In genomic region chr3:182621435-182622240, GRCh38 we compare ENCODE assay signal across 11 cellular contexts.
A peak's percentile ranks its signal among the peaks of the same experiment; 100 is the strongest.
DNase-seq lines count a peak whose midpoint lies in the region; ATAC-seq, FAIRE-seq and TF ChIP-seq lines count a peak whose summit lies in the region.
"Had no signal": no experiment of that assay in that cellular context is flagged by ENCODE, and none has a peak within 500 bp of the region (broad histone marks: within the 10 kb centered on the region; RNA-seq: fewer than 3 reads in every experiment).

No MANE protein-coding gene starts in this region.

- H2BK12ac ChIP-seq in H9 (ENCODE audit: insufficient read length, low read depth, low read length) = no peak overlapping the region

- H2BK120ac ChIP-seq in H9 (ENCODE audit: low read depth, low read length, poor library complexity, severe bottlenecking) = no peak overlapping the region

- intact Hi-C loops in sciatic nerve (cut with DNase I) = no loop called here

- H4K20me1 ChIP-seq in H9 (ENCODE audit: control insufficient read depth, insufficient read depth, insufficient read length) = no peaks in the 10 kb centered on the region

- H3K9ac ChIP-seq in H9 (ENCODE audit: extremely low read depth, insufficient read length, low read length) = no peak overlapping the region

- no peaks in the 10 kb centered on the region for H3K36me3 ChIP-seq in WERI-Rb-1

- no peak overlapping the region for H3K4me2 ChIP-seq in H9 (ENCODE audit: insufficient read depth, insufficient read length, low read length)

- no peaks in the 10 kb centered on the region for H3K79me2 ChIP-seq in H9 (ENCODE audit: insufficient read depth, low read length)

- H2BK15ac ChIP-seq in H9 (ENCODE audit: low read depth, low read length) = no peak overlapping the region

- H3K27me3 ChIP-seq in H9 (ENCODE audit: insufficient read depth, low read length) (no peaks in the 10 kb centered on the region), WERI-Rb-1 (ENCODE audit: insufficient read depth, low read depth, severe bottlenecking) (peaks cover 64% of the 10 kb centered on the region)

- no CpG with 5 or more reads among the region's 4 CpGs for WGBS in H9 (ENCODE audit: extremely low coverage, insufficient read length, low lambda C conversion rate)

- H3K14ac ChIP-seq in H9 (ENCODE audit: insufficient read depth, low read length) = no peak overlapping the region

- H3K27ac Mint-ChIP-seq in H9 = no peak overlapping the region

- H3K9me3 Mint-ChIP-seq in H9 = no peaks in the 10 kb centered on the region; a peak in 2 of 5 replicates

- H3T11ph ChIP-seq in H9 (ENCODE audit: low read length) = no peak overlapping the region

- no peak overlapping the region for H3K4ac ChIP-seq in H9 (ENCODE audit: low read depth, low read length)

- peak; percentile 78 for ATAC-seq in left lobe of liver
- ATAC-seq in HG03196 (IDR thresholded peaks at IDR 0.05; ENCODE audit: unreplicated experiment) = no peak
- ATAC-seq in sciatic nerve = no peak
- no peak for ATAC-seq in GM18519 (IDR thresholded peaks at IDR 0.05; ENCODE audit: low FRiP score, unreplicated experiment)

- no peak overlapping the region for H4K91ac ChIP-seq in H9 (ENCODE audit: insufficient read length, low read depth, low read length)

- H2AFZ ChIP-seq in H9 (ENCODE audit: low read length) = no peak overlapping the region

- H3K4me1 ChIP-seq in H9 (ENCODE audit: insufficient read depth, low read length) = no peaks in the 10 kb centered on the region

- no peak overlapping the region for H2AK5ac ChIP-seq in H9 (ENCODE audit: insufficient read length, low read length)

- H3K23me2 ChIP-seq in H9 (ENCODE audit: insufficient read length, low read depth, low read length, poor library complexity, severe bottlenecking) = no peaks in the 10 kb centered on the region

- no peak overlapping the region for H3K4me3 Mint-ChIP-seq in H9

- no peak overlapping the region for H3K56ac ChIP-seq in H9 (ENCODE audit: insufficient read length, low read depth, low read length)

- no peaks in the 10 kb centered on the region for H3K79me1 ChIP-seq in H9 (ENCODE audit: insufficient read depth, low read depth, low read length, poor library complexity, severe bottlenecking)

- TF ChIP-seq POLR2A in H54 (IDR thresholded peaks at IDR 0.05; ENCODE audit: low read depth, low read length) = no peak

- H3K4me1 Mint-ChIP-seq in H9 = peaks cover 27 to 38% of the 10 kb centered on the region in 2 experiments

- H3K27ac ChIP-seq in C4-2B (no peak overlapping the region), H9 (ENCODE audit: insufficient read length, low read depth, low read length) (no peak overlapping the region), WERI-Rb-1 (no peak overlapping the region)

- H3K18ac ChIP-seq in H9 (ENCODE audit: insufficient read length, low read depth, low read length) = no peak overlapping the region

- no peak for DNase-seq in H9
- no peak for DNase-seq in WERI-Rb-1
- DNase-seq in left lobe of liver (ENCODE audit: low spot score) = no peak
- no peak for DNase-seq in H54 (ENCODE audit: insufficient read length, low spot score)
- DNase-seq in sciatic nerve (ENCODE audit: low spot score) = no peak
- DNase-seq: activated gamma-delta T cell, NCI-H526 treated with DMSO at 0.1 percent for 48 hours had no signal

- peaks cover 0 to 8% (median 0%) of the 10 kb centered on the region in 3 experiments; a peak in 2 of 7 replicates for H3K36me3 Mint-ChIP-seq in H9 (ENCODE audit: insufficient read depth in 1 of 3, low read depth in 3 of 3)

- no peak for FAIRE-seq in H54 (lab: Jason Lieb, UNC)
- FAIRE-seq: urothelium cell line had no signal

- H3K9me3 ChIP-seq in H9 (ENCODE audit: control insufficient read depth, low read depth, low read length) (no peaks in the 10 kb centered on the region), WERI-Rb-1 (ENCODE audit: severe bottlenecking) (no peaks in the 10 kb centered on the region)

- H3K27me3 Mint-ChIP-seq in H9 (ENCODE audit: low read depth) = no peaks in the 10 kb centered on the region

- no peak overlapping the region for H4K8ac ChIP-seq in H9 (replicated peaks; ENCODE audit: insufficient read length, low read depth, low read length)

- H2BK20ac ChIP-seq in H9 (ENCODE audit: low read depth, low read length, poor library complexity, severe bottlenecking) = no peak overlapping the region

- no peak overlapping the region for H4K5ac ChIP-seq in H9 (ENCODE audit: insufficient read length, low read depth, low read length)

- no peak overlapping the region for H2BK5ac ChIP-seq in H9 (ENCODE audit: insufficient read length, low read length)

- H3K4me3 ChIP-seq in WERI-Rb-1 (ENCODE audit: low read depth, low read length) = no peak overlapping the region

- H3K23ac ChIP-seq in H9 (ENCODE audit: insufficient read length, low read depth, low read length) = no peak overlapping the region

- TF ChIP-seq CTCF in C4-2B (conservative IDR thresholded peaks at IDR 0.05) (peak; percentile 80), H9 (conservative IDR thresholded peaks at IDR 0.05) (peak; percentile 64), WERI-Rb-1 (IDR thresholded peaks at IDR 0.05; ENCODE audit: low read depth, low read length) (peak; percentile 18; the same call in 1 of the 2 replicates)

Comparison
In these comparisons a context has a peak if more than half of its experiments do, and no peak if none do; other contexts are left out.
1. CTCF ChIP-seq: peak in every context shown above with its lines; median percentile 80 in C4-2B; 64 in H9; 18 in WERI-Rb-1.